31 cellular contexts compared by ENCODE assay signal in genomic region chr16:82404586-82405315, GRCh38.
"Had no signal": no experiment of that assay in that cellular context is flagged by ENCODE, and none has a peak within 500 bp of the region (broad histone marks: within the 10 kb centered on the region; RNA-seq: fewer than 3 reads in every experiment).

No MANE protein-coding gene starts in this region.

- H3K4me1 ChIP-seq: adrenal gland, body of pancreas, colonic mucosa, foreskin keratinocyte, gastrocnemius medialis, heart left ventricle had no signal

- H3K27ac ChIP-seq: adrenal gland, body of pancreas, colonic mucosa, foreskin keratinocyte, gastrocnemius medialis, heart left ventricle had no signal

- H3K9me3 ChIP-seq: adrenal gland, body of pancreas, colonic mucosa, gastrocnemius medialis, heart left ventricle had no signal

- DNase-seq: activated CD4-positive, alpha-beta memory T cell treated with anti-CD3 and anti-CD28 coated beads for 36 hours; activated CD4-positive, alpha-beta T cell treated with anti-CD3 and anti-CD28 coated beads for 36 hours; activated CD4-positive, alpha-beta T cell treated with anti-CD3 and anti-CD28 coated beads, Interleukin-2, amount 10 ng/mL, durations not matched to agents 24 days and 14 days; activated CD4-positive, CD25-positive, alpha-beta regulatory T cell; activated CD4-positive, CD25-positive, alpha-beta regulatory T cell treated with anti-CD3 and anti-CD28 coated beads, Interleukin-2, amount 50 U/mL, for 72 hours; activated CD8-positive, alpha-beta memory T cell treated with anti-CD3 and anti-CD28 coated beads, Interleukin-2, amount 10 ng/mL, durations not matched to agents 7 days and 5 days; activated CD8-positive, alpha-beta memory T cell treated with anti-CD3 and anti-CD28 coated beads, Interleukin-2, amount 50 U/mL, for 4 hours; activated CD8-positive, alpha-beta T cell treated with anti-CD3 and anti-CD28 coated beads, Interleukin-2, amount 10 ng/mL, durations not matched to agents 7 days and 5 days; activated effector memory CD4-positive, alpha-beta T cell treated with anti-CD3 and anti-CD28 coated beads, Interleukin-2, amount 50 U/mL, for 16 hours; activated naive CD4-positive, alpha-beta T cell treated with anti-CD3 and anti-CD28 coated beads for 36 hours; activated naive CD8-positive, alpha-beta T cell treated with anti-CD3 and anti-CD28 coated beads for 36 hours; activated naive CD8-positive, alpha-beta T cell treated with anti-CD3 and anti-CD28 coated beads, Interleukin-2, amount 50 U/mL, for 24 hours; activated T-cell treated with anti-CD3 and anti-CD28 coated beads, Interleukin-2, amount 50 U/mL, for 1 hour; activated T-cell treated with anti-CD3 and anti-CD28 coated beads, Interleukin-2, amount 50 U/mL, for 48 hours; adrenal gland; amygdala; aorta; body of pancreas; caudate nucleus; cerebellar nuclear complex; colonic mucosa; effector CD8-positive, alpha-beta T cell; endodermal cell; foreskin keratinocyte; gastrocnemius medialis; glutamatergic neuron; heart left ventricle; T-helper 1 cell; T-helper 17 cell; T1000 had no signal

- H3K27me3 ChIP-seq: adrenal gland, body of pancreas, colonic mucosa, gastrocnemius medialis had no signal

- H3K4me3 ChIP-seq: adrenal gland, body of pancreas, colonic mucosa, gastrocnemius medialis, heart left ventricle had no signal

- H3K36me3 ChIP-seq: adrenal gland, colonic mucosa, gastrocnemius medialis, heart left ventricle had no signal

- ATAC-seq: activated CD4-positive, alpha-beta T cell treated with anti-CD3 and anti-CD28 coated beads for 36 hours; activated CD8-positive, alpha-beta memory T cell treated with anti-CD3 and anti-CD28 coated beads, Interleukin-2, amount 10 ng/mL, durations not matched to agents 7 days and 5 days; activated CD8-positive, alpha-beta T cell treated with anti-CD3 and anti-CD28 coated beads, Interleukin-2, amount 10 ng/mL, durations not matched to agents 7 days and 5 days; activated naive CD8-positive, alpha-beta T cell treated with anti-CD3 and anti-CD28 coated beads, Interleukin-2, amount 50 U/mL, for 24 hours; body of pancreas; esophagus mucosa; foreskin keratinocyte; gastrocnemius medialis; heart left ventricle; T-helper 17 cell had no signal
